In the genomic region with DNA sequence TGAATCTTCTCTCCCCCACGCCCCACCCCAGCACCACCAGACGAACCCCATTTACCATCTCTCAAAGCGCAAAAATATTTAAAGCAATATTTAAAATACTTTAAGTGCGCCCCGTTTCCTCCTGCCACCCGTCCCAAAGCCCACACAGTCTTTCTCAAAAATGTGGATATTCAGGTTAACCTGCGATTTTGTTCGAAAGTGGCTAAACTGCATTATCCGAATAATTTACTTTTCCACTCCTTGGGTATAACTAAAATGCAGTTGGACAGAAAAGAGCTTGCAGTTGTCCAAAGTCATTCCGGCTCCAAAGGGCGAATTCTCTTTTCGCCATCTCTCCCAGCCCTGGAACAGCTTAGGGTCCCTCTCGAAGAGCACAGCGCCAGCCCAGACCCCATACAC, we compare ENCODE assay signal across 11 cellular contexts. TPM values are rescaled to one million over a fixed set of nuclear protein-coding genes. Genes with fewer than 3 reads are reported as not detected.
DNase-seq lines count a peak whose midpoint lies in the region; ATAC-seq and TF ChIP-seq lines count a peak whose summit lies in the region.
"Had no signal": no experiment of that assay in that cellular context is flagged by ENCODE, and none has a peak within 500 bp of the region (broad histone marks: within the 10 kb centered on the region; RNA-seq: fewer than 3 reads in every experiment).

No MANE protein-coding gene starts in this region.

- no peaks in the 10 kb centered on the region for H3K9me3 ChIP-seq in SK-N-SH
- H3K9me3 ChIP-seq in WERI-Rb-1 (ENCODE audit: severe bottlenecking), result no peaks in the 10 kb centered on the region

- H4K20me1 ChIP-seq in SK-N-SH (ENCODE audit: insufficient read depth), result no peaks in the 10 kb centered on the region

- CTCF ChIA-PET in SK-N-SH (lab: Yijun Ruan, JAX), result interaction anchor here (1.0 kb wide), 1 partner anchor 136 kb away, joined by 4 read pairs; no protein-coding TSS in a partner anchor

- no peaks in the 10 kb centered on the region for H3K9me2 ChIP-seq in SK-N-SH

- peaks cover 0 to 10% of the 10 kb centered on the region in 2 experiments for H3K36me3 ChIP-seq in SK-N-SH (replicated peaks in 1 of 2; ENCODE audit: control insufficient read depth in 1 of 2, insufficient read depth in 2 of 2, low read length in 1 of 2)
- H3K36me3 ChIP-seq in WERI-Rb-1, result no peaks in the 10 kb centered on the region

- H3F3A ChIP-seq in SK-N-SH (replicated peaks; ENCODE audit: insufficient read depth), result peaks cover 3% of the 10 kb centered on the region

- TF ChIP-seq EP300 in SK-N-SH (IDR thresholded peaks at IDR 0.05; ENCODE audit: borderline replicate concordance in 1 of 2, low read depth in 1 of 2, low read length in 1 of 2), result no peak

- H3K27ac ChIP-seq in SK-N-SH (ENCODE audit: low read depth in 2 of 2, low read length in 1 of 2) (no peak overlapping the region), WERI-Rb-1 (no peak overlapping the region)
- H3K27ac ChIP-seq: 22Rv1 had no signal

- H2AFZ ChIP-seq in SK-N-SH (ENCODE audit: low read depth), result peak overlapping the region; percentile 86

- peak overlapping the region; percentile 80 for H3K4me2 ChIP-seq in SK-N-SH

- H3K9ac ChIP-seq in SK-N-SH, result peak overlapping the region; percentile 58; the same call in 1 of the 2 replicates

- no peaks in the 10 kb centered on the region for H3K4me1 ChIP-seq in SK-N-SH (ENCODE audit: control insufficient read depth in 1 of 2, insufficient read depth in 2 of 2, low read depth in 1 of 2, low read length in 1 of 2)

- DNase-seq in SK-N-SH, result no peak
- DNase-seq in WERI-Rb-1, result no peak
- peak; percentile 10 for DNase-seq in fibroblast of peridontal ligament (ENCODE audit: extremely low read depth)
- no peak for DNase-seq in retinal pigment epithelial cell (ENCODE audit: low read depth)
- DNase-seq in 8988T, result no peak
- DNase-seq in GDM1 (lab: John Stamatoyannopoulos, UW), result no peak
- DNase-seq in AG20443 (ENCODE audit: low spot score), result no peak
- DNase-seq: NCI-H187, SHP77 had no signal

- no peak for TF ChIP-seq RAD21 in SK-N-SH (IDR thresholded peaks at IDR 0.05; ENCODE audit: low read length)

- no peaks in the 10 kb centered on the region for H3K79me2 ChIP-seq in SK-N-SH (ENCODE audit: insufficient read depth)

- no peaks in the 10 kb centered on the region for H3K27me3 ChIP-seq in SK-N-SH (ENCODE audit: insufficient read depth)
- peaks cover 21% of the 10 kb centered on the region for H3K27me3 ChIP-seq in WERI-Rb-1 (ENCODE audit: insufficient read depth, low read depth, severe bottlenecking)

- TF ChIP-seq CTCF in SK-N-SH (IDR thresholded peaks at IDR 0.05) (no peak), WERI-Rb-1 (IDR thresholded peaks at IDR 0.05; ENCODE audit: low read depth, low read length) (no peak), retinal pigment epithelial cell (conservative IDR thresholded peaks at IDR 0.05; ENCODE audit: low read depth, low read length) (no peak)

- no peak for ATAC-seq in SK-N-SH treated with all-trans-retinoic acid at 6 μM for 48 hours

- H3K4me3 ChIP-seq in SK-N-SH (ENCODE audit: low read depth in 2 of 2, low read length in 1 of 2), result peak overlapping the region; percentile 59 to 61
- peak overlapping the region; percentile 59 for H3K4me3 ChIP-seq in WERI-Rb-1 (ENCODE audit: low read depth, low read length)
- peak overlapping the region; percentile 68 for H3K4me3 ChIP-seq in retinal pigment epithelial cell (ENCODE audit: low read length)

- 49% methylated on average over 13 of the region's 14 CpGs for WGBS in SK-N-SH (ENCODE audit: low lambda C conversion rate)

- POLR2A ChIA-PET in SK-N-SH (lab: Yijun Ruan, JAX), result no interaction called here

TF ChIP-seq in SK-N-SH, 30 proteins besides CTCF, POLR2A, EP300 and RAD21:
- no peak for TF ChIP-seq GATA2 (CRISPR knock-in tag; IDR thresholded peaks at IDR 0.05)

TF ChIP-seq in SK-N-SH treated with all-trans-retinoic acid at 6 μM for 48 hours, 23 proteins besides CTCF, POLR2A, EP300 and RAD21:
- TF ChIP-seq, protein P1, sequence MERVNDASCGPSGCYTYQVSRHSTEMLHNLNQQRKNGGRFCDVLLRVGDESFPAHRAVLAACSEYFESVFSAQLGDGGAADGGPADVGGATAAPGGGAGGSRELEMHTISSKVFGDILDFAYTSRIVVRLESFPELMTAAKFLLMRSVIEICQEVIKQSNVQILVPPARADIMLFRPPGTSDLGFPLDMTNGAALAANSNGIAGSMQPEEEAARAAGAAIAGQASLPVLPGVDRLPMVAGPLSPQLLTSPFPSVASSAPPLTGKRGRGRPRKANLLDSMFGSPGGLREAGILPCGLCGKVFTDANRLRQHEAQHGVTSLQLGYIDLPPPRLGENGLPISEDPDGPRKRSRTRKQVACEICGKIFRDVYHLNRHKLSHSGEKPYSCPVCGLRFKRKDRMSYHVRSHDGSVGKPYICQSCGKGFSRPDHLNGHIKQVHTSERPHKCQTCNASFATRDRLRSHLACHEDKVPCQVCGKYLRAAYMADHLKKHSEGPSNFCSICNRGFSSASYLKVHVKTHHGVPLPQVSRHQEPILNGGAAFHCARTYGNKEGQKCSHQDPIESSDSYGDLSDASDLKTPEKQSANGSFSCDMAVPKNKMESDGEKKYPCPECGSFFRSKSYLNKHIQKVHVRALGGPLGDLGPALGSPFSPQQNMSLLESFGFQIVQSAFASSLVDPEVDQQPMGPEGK (CRISPR knock-in tag; IDR thresholded peaks at IDR 0.05; ENCODE audit: borderline replicate concordance), result no peak
- TF ChIP-seq ZFP3 (CRISPR knock-in tag; IDR thresholded peaks at IDR 0.05) (no peak), OSR1 (CRISPR knock-in tag; IDR thresholded peaks at IDR 0.05) (no peak), GLIS3 (CRISPR knock-in tag; IDR thresholded peaks at IDR 0.05) (no peak), TOX (CRISPR knock-in tag; IDR thresholded peaks at IDR 0.05; ENCODE audit: borderline replicate concordance) (no peak), CSDC2 (CRISPR knock-in tag; IDR thresholded peaks at IDR 0.05) (no peak), ESRRG (CRISPR knock-in tag; IDR thresholded peaks at IDR 0.05) (no peak)
- TF ChIP-seq, protein P2, sequence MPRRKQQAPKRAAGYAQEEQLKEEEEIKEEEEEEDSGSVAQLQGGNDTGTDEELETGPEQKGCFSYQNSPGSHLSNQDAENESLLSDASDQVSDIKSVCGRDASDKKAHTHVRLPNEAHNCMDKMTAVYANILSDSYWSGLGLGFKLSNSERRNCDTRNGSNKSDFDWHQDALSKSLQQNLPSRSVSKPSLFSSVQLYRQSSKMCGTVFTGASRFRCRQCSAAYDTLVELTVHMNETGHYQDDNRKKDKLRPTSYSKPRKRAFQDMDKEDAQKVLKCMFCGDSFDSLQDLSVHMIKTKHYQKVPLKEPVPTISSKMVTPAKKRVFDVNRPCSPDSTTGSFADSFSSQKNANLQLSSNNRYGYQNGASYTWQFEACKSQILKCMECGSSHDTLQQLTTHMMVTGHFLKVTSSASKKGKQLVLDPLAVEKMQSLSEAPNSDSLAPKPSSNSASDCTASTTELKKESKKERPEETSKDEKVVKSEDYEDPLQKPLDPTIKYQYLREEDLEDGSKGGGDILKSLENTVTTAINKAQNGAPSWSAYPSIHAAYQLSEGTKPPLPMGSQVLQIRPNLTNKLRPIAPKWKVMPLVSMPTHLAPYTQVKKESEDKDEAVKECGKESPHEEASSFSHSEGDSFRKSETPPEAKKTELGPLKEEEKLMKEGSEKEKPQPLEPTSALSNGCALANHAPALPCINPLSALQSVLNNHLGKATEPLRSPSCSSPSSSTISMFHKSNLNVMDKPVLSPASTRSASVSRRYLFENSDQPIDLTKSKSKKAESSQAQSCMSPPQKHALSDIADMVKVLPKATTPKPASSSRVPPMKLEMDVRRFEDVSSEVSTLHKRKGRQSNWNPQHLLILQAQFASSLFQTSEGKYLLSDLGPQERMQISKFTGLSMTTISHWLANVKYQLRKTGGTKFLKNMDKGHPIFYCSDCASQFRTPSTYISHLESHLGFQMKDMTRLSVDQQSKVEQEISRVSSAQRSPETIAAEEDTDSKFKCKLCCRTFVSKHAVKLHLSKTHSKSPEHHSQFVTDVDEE (CRISPR knock-in tag; IDR thresholded peaks at IDR 0.05), result no peak
- TF ChIP-seq, protein P3, sequence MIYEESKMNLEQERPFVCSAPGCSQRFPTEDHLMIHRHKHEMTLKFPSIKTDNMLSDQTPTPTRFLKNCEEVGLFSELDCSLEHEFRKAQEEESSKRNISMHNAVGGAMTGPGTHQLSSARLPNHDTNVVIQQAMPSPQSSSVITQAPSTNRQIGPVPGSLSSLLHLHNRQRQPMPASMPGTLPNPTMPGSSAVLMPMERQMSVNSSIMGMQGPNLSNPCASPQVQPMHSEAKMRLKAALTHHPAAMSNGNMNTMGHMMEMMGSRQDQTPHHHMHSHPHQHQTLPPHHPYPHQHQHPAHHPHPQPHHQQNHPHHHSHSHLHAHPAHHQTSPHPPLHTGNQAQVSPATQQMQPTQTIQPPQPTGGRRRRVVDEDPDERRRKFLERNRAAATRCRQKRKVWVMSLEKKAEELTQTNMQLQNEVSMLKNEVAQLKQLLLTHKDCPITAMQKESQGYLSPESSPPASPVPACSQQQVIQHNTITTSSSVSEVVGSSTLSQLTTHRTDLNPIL (CRISPR knock-in tag; IDR thresholded peaks at IDR 0.05; ENCODE audit: low read depth), result no peak
- TF ChIP-seq, protein P4, sequence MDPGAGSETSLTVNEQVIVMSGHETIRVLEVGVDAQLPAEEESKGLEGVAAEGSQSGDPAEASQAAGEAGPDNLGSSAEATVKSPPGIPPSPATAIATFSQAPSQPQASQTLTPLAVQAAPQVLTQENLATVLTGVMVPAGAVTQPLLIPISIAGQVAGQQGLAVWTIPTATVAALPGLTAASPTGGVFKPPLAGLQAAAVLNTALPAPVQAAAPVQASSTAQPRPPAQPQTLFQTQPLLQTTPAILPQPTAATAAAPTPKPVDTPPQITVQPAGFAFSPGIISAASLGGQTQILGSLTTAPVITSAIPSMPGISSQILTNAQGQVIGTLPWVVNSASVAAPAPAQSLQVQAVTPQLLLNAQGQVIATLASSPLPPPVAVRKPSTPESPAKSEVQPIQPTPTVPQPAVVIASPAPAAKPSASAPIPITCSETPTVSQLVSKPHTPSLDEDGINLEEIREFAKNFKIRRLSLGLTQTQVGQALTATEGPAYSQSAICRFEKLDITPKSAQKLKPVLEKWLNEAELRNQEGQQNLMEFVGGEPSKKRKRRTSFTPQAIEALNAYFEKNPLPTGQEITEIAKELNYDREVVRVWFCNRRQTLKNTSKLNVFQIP (CRISPR knock-in tag; IDR thresholded peaks at IDR 0.05; ENCODE audit: borderline replicate concordance, low read depth), result no peak

RNA-seq across cellular contexts. Expression of a gene that starts 0.7 kb away (rescaled TPM):
- polyA plus RNA-seq in SK-N-SH (2012; rRNA removed), result 37.2 and 59.1 TPM in 2 replicates
- 50.5 and 56.0 TPM in 2 replicates for polyA plus RNA-seq in SK-N-SH (2012; cell fraction: cytosol; rRNA removed)
- polyA plus RNA-seq in SK-N-SH (2012; cell fraction: nucleus; rRNA removed), result 59.9 and 106 TPM in 2 replicates

RNA-seq across cellular contexts. Expression of a gene that starts 36.8 kb away (rescaled TPM):
- 38.8 and 49.5 TPM in 2 replicates for polyA plus RNA-seq in SK-N-SH (2012; rRNA removed)
- 50.8 and 60.6 TPM in 2 replicates for polyA plus RNA-seq in SK-N-SH (2012; cell fraction: cytosol; rRNA removed)
- polyA plus RNA-seq in SK-N-SH (2012; cell fraction: nucleus; rRNA removed), result 28.9 and 68.8 TPM in 2 replicates

RNA-seq across cellular contexts. Expression of a gene that starts 59.4 kb away (rescaled TPM):
- 23.0 and 23.8 TPM in 2 replicates for polyA plus RNA-seq in SK-N-SH (2012; rRNA removed)
- polyA plus RNA-seq in SK-N-SH (2012; cell fraction: cytosol; rRNA removed), result 27.7 and 29.2 TPM in 2 replicates
- 10.8 and 15.6 TPM in 2 replicates for polyA plus RNA-seq in SK-N-SH (2012; cell fraction: nucleus; rRNA removed)
